Comparison of ENCODE assay signal across 23 cellular contexts in genomic region chr2:109232306-109232705, GRCh38.
DNase-seq lines count a peak whose midpoint lies in the region; ATAC-seq and TF ChIP-seq lines count a peak whose summit lies in the region.
"Had no signal": no experiment of that assay in that cellular context is flagged by ENCODE, and none has a peak within 500 bp of the region (broad histone marks: within the 10 kb centered on the region; RNA-seq: fewer than 3 reads in every experiment).

No MANE protein-coding gene starts in this region.

- DNase-seq in IMR-90 (no peak), ascending aorta (ENCODE audit: low spot score in 2 of 2) (no peak)
- DNase-seq: ACHN; C1 segment of cervical spinal cord; CD8-positive, alpha-beta T cell; GOT3; HCEC 1CT; KG1; NCI-H1092 treated with DMSO at 0.1 percent for 48 hours; NCI-H1436 treated with DMSO at 0.1 percent for 48 hours; NCI-H1930; NCI-H2227 treated with DMSO at 0.1 percent for 48 hours; NCI-H510A; SIG-M5; SK-N-SH had no signal

- peaks cover 23% of the 10 kb centered on the region for H3K9me1 ChIP-seq in IMR-90 (ENCODE audit: insufficient read depth, low read length)

- POLR2A ChIA-PET in IMR-90 (lab: Charles Lee; ENCODE audit: unreplicated experiment), result no interaction called here

- no peak overlapping the region for H3K18ac ChIP-seq in IMR-90 (ENCODE audit: low read depth, low read length)

- H3K4me1 ChIP-seq in IMR-90 (ENCODE audit: control insufficient read depth, insufficient read depth, low read length) (peaks cover 15% of the 10 kb centered on the region), neutrophil (ENCODE audit: control insufficient read depth in 1 of 2, insufficient read depth in 1 of 2, low read depth in 1 of 2, low read length in 1 of 2) (peaks cover 85 to 100% of the 10 kb centered on the region in 2 experiments), ascending aorta (peaks cover 13 to 45% of the 10 kb centered on the region in 2 donors)

- H2AK5ac ChIP-seq in IMR-90 (ENCODE audit: low read depth, low read length), result peak overlapping the region; percentile 58; the same call in 1 of the 2 replicates

- no peak overlapping the region for H3K4me2 ChIP-seq in IMR-90 (ENCODE audit: low read depth, low read length)
- H3K4me2 ChIP-seq: SK-N-SH had no signal

- no peak overlapping the region for H4K8ac ChIP-seq in IMR-90 (ENCODE audit: low read depth in 2 of 2, low read length in 2 of 2)

- ATAC-seq in GM18511 (IDR thresholded peaks at IDR 0.05; ENCODE audit: unreplicated experiment), result peak; percentile 55
- peak; percentile 45 for ATAC-seq in GM21737 (IDR thresholded peaks at IDR 0.05; ENCODE audit: unreplicated experiment)
- no peak for ATAC-seq in IMR-90 (ENCODE audit: low read depth)
- ATAC-seq in GM19328 (IDR thresholded peaks at IDR 0.05; ENCODE audit: unreplicated experiment), result no peak
- ATAC-seq in HG03025 (IDR thresholded peaks at IDR 0.05; ENCODE audit: low FRiP score, unreplicated experiment), result no peak
- ATAC-seq: CD8-positive, alpha-beta T cell; HepG2 had no signal

- no peak overlapping the region for H4K91ac ChIP-seq in IMR-90 (ENCODE audit: insufficient read depth, low read depth, low read length)

- peaks cover 39% of the 10 kb centered on the region for H4K20me1 ChIP-seq in IMR-90 (ENCODE audit: insufficient read depth, low read length)

- no peak overlapping the region for H2BK120ac ChIP-seq in IMR-90 (ENCODE audit: low read depth, low read length)

- H2BK5ac ChIP-seq in IMR-90 (ENCODE audit: low read depth, low read length, poor library complexity, severe bottlenecking), result no peak overlapping the region

- no peak for TF ChIP-seq POLR2A in IMR-90 (IDR thresholded peaks at IDR 0.05; ENCODE audit: low read depth, low read length)

- H3K79me1 ChIP-seq in IMR-90 (ENCODE audit: low read depth in 1 of 2, low read length in 2 of 2), result peaks cover 62 to 86% of the 10 kb centered on the region in 2 experiments

- no peaks in the 10 kb centered on the region for H3K9me3 ChIP-seq in IMR-90 (ENCODE audit: control insufficient read depth, insufficient read depth, low read length)
- H3K9me3 ChIP-seq in neutrophil, result no peaks in the 10 kb centered on the region
- H3K9me3 ChIP-seq in ascending aorta, result no peaks in the 10 kb centered on the region
- H3K9me3 ChIP-seq: SK-N-SH had no signal

- CTCF ChIA-PET in IMR-90 (lab: Yijun Ruan, JAX), result interaction anchor here (1.3 kb wide), 1 partner anchor 9 kb away, joined by 3 read pairs; no protein-coding TSS in a partner anchor

- no peak overlapping the region for H3K9ac ChIP-seq in IMR-90 (ENCODE audit: low read depth, low read length)
- H3K9ac ChIP-seq: SK-N-SH had no signal

- H3K36me3 ChIP-seq in IMR-90 (ENCODE audit: control insufficient read depth, insufficient read depth, low read length) (no peaks in the 10 kb centered on the region), neutrophil (no peaks in the 10 kb centered on the region), ascending aorta (no peaks in the 10 kb centered on the region)

- no CpG with 5 or more reads among the region's 3 CpGs for WGBS in IMR-90 (ENCODE audit: extremely low coverage in 2 of 2, insufficient read length in 1 of 2), 2 experiments

- H2BK15ac ChIP-seq in IMR-90 (ENCODE audit: low read depth, low read length), result no peak overlapping the region

- TF ChIP-seq CTCF in IMR-90 (conservative IDR thresholded peaks at IDR 0.05; ENCODE audit: low read depth, low read length) (no peak), neutrophil (IDR thresholded peaks at IDR 0.05) (no peak), ascending aorta (IDR thresholded peaks at IDR 0.05) (no peak)

- no peak for TF ChIP-seq RAD21 in IMR-90 (IDR thresholded peaks at IDR 0.05; ENCODE audit: low read length)

- H3K23ac ChIP-seq in IMR-90 (ENCODE audit: low read depth, low read length), result no peak overlapping the region

- H3K4me3 ChIP-seq in IMR-90 (ENCODE audit: insufficient read depth, low read depth, low read length) (no peak overlapping the region), neutrophil (ENCODE audit: low read depth in 1 of 2, low read length in 1 of 2) (no peak overlapping the region), ascending aorta (no peak overlapping the region)

- H3K56ac ChIP-seq in IMR-90 (ENCODE audit: extremely low read depth, insufficient read depth, low read length), result no peak overlapping the region

- dilution Hi-C loops in IMR-90 (cut with HindIII; ENCODE audit: low sequenced_read_pairs, unreplicated experiment), result no loop called here

- no peak overlapping the region for H4K5ac ChIP-seq in IMR-90 (ENCODE audit: low read depth, low read length)

- H3K14ac ChIP-seq in IMR-90 (replicated peaks; ENCODE audit: low read depth, low read length), result no peak overlapping the region

- H3K27ac ChIP-seq in IMR-90 (ENCODE audit: insufficient read depth, low read length) (no peak overlapping the region), neutrophil (peak overlapping the region; percentile 90), ascending aorta (no peak overlapping the region)
- H3K27ac ChIP-seq: HL-60, RWPE1 had no signal

- H2AK9ac ChIP-seq in IMR-90 (replicated peaks; ENCODE audit: low read depth, low read length, poor library complexity), result no peak overlapping the region

- BruUV-seq in IMR-90 (replicated peaks; lab: Mats Ljungman, UMichigan), result no TSS peak

- no peak overlapping the region for H2AFZ ChIP-seq in IMR-90 (replicated peaks; ENCODE audit: low read length, poor library complexity)

- in situ Hi-C loops in IMR-90 (cut with MboI; ENCODE audit: low sequenced_read_pairs), result no loop called here

- intact Hi-C loops in IMR-90 (cut with micrococcal nuclease), result no loop called here
- intact Hi-C loops in ascending aorta (cut with DNase I), result no loop called here

- no peak overlapping the region for H2BK20ac ChIP-seq in IMR-90 (ENCODE audit: low read depth, low read length)

- H3K27me3 ChIP-seq in IMR-90 (ENCODE audit: control insufficient read depth, insufficient read depth, low read length) (no peaks in the 10 kb centered on the region), neutrophil (no peaks in the 10 kb centered on the region), ascending aorta (no peaks in the 10 kb centered on the region)

- H3K4ac ChIP-seq in IMR-90 (ENCODE audit: low read depth, low read length), result no peak overlapping the region

TF ChIP-seq in IMR-90, 13 proteins besides CTCF, POLR2A, EP300 and RAD21:
- TF ChIP-seq CHD1 (IDR thresholded peaks at IDR 0.05; ENCODE audit: low read depth, low read length), result no peak
- TF ChIP-seq MAZ (IDR thresholded peaks at IDR 0.05; ENCODE audit: borderline replicate concordance, low read depth, low read length), result no peak
- TF ChIP-seq MAFK (IDR thresholded peaks at IDR 0.05; ENCODE audit: low read depth, low read length), result no peak
- TF ChIP-seq FOS (IDR thresholded peaks at IDR 0.05; ENCODE audit: low read depth, low read length), result no peak
- no peak for TF ChIP-seq MXI1 (IDR thresholded peaks at IDR 0.05; ENCODE audit: borderline replicate concordance, low read depth, low read length)
- no peak for TF ChIP-seq ELK1 (IDR thresholded peaks at IDR 0.05; ENCODE audit: borderline replicate concordance, low read depth, low read length)
- no peak for TF ChIP-seq SMC3 (IDR thresholded peaks at IDR 0.05; ENCODE audit: low read depth, low read length)
- TF ChIP-seq RCOR1 (IDR thresholded peaks at IDR 0.05; ENCODE audit: insufficient replicate concordance, low read length), result no peak
- no peak for TF ChIP-seq NFE2L2 (IDR thresholded peaks at IDR 0.05; ENCODE audit: low read depth, low read length)

Comparison
In these comparisons a context has a peak if more than half of its experiments do, and no peak if none do; other contexts are left out.
1. ATAC-seq: peak in GM18511 (single experiment) and GM21737 (single experiment); none in IMR-90 (single experiment), GM19328 (single experiment) and HG03025 (single experiment).